1 cellular context compared by ENCODE assay signal in the genomic region with DNA sequence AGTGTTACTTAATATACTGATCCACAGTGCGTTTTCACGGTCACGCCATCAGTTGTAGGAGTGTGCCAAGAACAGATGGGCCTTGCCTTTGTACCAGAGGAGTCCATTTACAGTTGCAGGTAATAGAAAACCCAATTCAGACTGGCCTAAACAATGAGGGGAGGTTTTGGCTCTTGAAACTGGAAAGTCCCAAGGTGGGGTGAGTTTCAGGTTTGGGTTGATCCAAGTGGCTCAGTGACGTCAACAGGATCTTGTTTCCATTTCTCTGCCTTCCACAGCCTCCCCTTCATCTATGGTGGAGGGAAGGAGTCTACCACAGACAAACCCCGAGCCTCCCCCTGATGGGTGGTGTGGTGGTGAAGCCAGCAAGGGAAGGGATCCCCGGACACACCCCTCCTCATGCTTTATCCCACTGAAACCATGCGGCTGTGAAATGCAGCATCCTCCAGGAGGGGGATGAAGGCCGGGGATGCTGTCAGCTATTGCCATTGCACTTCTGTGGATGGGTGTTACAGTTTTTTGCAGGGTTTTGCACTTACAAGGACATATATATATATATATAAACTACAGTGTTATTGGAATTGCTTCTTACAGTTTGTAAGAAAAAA.
TF ChIP-seq lines count a peak whose summit lies in the region.

No MANE protein-coding gene starts in this region.

TF ChIP-seq in K562, 482 proteins besides CTCF, POLR2A, EP300 and RAD21 (continued from another document):
- TF ChIP-seq MITF (IDR thresholded peaks at IDR 0.05), result no peak
- TF ChIP-seq, protein P1, sequence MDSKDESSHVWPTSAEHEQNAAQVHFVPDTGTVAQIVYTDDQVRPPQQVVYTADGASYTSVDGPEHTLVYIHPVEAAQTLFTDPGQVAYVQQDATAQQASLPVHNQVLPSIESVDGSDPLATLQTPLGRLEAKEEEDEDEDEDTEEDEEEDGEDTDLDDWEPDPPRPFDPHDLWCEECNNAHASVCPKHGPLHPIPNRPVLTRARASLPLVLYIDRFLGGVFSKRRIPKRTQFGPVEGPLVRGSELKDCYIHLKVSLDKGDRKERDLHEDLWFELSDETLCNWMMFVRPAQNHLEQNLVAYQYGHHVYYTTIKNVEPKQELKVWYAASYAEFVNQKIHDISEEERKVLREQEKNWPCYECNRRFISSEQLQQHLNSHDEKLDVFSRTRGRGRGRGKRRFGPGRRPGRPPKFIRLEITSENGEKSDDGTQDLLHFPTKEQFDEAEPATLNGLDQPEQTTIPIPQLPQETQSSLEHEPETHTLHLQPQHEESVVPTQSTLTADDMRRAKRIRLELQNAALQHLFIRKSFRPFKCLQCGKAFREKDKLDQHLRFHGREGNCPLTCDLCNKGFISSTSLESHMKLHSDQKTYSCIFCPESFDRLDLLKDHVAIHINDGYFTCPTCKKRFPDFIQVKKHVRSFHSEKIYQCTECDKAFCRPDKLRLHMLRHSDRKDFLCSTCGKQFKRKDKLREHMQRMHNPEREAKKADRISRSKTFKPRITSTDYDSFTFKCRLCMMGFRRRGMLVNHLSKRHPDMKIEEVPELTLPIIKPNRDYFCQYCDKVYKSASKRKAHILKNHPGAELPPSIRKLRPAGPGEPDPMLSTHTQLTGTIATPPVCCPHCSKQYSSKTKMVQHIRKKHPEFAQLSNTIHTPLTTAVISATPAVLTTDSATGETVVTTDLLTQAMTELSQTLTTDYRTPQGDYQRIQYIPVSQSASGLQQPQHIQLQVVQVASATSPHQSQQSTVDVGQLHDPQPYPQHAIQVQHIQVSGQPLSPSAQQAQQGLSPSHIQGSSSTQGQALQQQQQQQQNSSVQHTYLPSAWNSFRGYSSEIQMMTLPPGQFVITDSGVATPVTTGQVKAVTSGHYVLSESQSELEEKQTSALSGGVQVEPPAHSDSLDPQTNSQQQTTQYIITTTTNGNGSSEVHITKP (IDR thresholded peaks at IDR 0.05; ENCODE audit: partially characterized antibody), result peak; percentile 91
TF ChIP-seq in K562: peak in this region for 4.
